In the genomic region with DNA sequence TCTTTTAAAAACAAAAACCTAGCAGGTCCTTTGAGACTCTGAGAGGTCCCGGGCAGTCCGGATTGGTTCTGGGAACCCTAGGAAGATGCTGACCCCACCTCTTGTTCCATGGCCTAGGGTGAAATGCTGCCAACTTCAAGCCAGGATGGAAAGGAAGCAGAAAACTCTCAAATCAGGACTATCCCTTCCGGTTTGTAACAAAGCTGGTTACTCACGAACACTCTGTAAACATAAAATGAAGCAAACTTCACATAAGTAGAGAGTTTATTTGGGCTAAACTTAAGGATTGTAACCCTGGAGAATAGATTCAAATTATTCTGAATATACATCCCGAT, we compare ENCODE assay signal across 1 cellular context.
TF ChIP-seq lines count a peak whose summit lies in the region.

No MANE protein-coding gene starts in this region.

TF ChIP-seq in HepG2, 621 proteins besides CTCF, POLR2A, EP300 and RAD21:
- peak; percentile 11; the same call in 1 of the 2 replicates for TF ChIP-seq KAT8 (CRISPR knock-in tag; IDR thresholded peaks at IDR 0.05)
- TF ChIP-seq, protein P1, sequence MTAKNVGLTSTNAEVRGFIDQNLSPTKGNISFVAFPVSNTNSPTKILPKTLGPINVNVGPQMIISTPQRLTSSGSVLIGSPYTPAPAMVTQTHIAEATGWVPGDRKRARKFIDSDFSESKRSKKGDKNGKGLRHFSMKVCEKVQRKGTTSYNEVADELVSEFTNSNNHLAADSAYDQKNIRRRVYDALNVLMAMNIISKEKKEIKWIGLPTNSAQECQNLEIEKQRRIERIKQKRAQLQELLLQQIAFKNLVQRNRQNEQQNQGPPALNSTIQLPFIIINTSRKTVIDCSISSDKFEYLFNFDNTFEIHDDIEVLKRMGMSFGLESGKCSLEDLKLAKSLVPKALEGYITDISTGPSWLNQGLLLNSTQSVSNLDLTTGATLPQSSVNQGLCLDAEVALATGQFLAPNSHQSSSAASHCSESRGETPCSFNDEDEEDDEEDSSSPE (CRISPR knock-in tag; IDR thresholded peaks at IDR 0.05), result no peak
- TF ChIP-seq, protein P2, sequence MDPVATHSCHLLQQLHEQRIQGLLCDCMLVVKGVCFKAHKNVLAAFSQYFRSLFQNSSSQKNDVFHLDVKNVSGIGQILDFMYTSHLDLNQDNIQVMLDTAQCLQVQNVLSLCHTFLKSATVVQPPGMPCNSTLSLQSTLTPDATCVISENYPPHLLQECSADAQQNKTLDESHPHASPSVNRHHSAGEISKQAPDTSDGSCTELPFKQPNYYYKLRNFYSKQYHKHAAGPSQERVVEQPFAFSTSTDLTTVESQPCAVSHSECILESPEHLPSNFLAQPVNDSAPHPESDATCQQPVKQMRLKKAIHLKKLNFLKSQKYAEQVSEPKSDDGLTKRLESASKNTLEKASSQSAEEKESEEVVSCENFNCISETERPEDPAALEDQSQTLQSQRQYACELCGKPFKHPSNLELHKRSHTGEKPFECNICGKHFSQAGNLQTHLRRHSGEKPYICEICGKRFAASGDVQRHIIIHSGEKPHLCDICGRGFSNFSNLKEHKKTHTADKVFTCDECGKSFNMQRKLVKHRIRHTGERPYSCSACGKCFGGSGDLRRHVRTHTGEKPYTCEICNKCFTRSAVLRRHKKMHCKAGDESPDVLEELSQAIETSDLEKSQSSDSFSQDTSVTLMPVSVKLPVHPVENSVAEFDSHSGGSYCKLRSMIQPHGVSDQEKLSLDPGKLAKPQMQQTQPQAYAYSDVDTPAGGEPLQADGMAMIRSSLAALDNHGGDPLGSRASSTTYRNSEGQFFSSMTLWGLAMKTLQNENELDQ (CRISPR knock-in tag; IDR thresholded peaks at IDR 0.05; ENCODE audit: borderline replicate concordance), result no peak
- 0 out of 2 replicates have a peak, but pooled peaks have one; percentile 4 for TF ChIP-seq SAP130 (CRISPR knock-in tag; IDR thresholded peaks at IDR 0.05; ENCODE audit: low read depth)
- peak; percentile 43; the same call in 1 of the 2 replicates for TF ChIP-seq ETV5 (CRISPR knock-in tag; IDR thresholded peaks at IDR 0.05; ENCODE audit: borderline replicate concordance)
- TF ChIP-seq GABPB1 (CRISPR knock-in tag; IDR thresholded peaks at IDR 0.05), result peak; percentile 3; the same call in 1 of the 2 replicates
- TF ChIP-seq SMAD3 (CRISPR knock-in tag; IDR thresholded peaks at IDR 0.05), result no peak
- TF ChIP-seq ELF3 (CRISPR knock-in tag; IDR thresholded peaks at IDR 0.05), result 0 out of 2 replicates have a peak, but pooled peaks have one; percentile 14
- 0 out of 2 replicates have a peak, but pooled peaks have one; percentile 14 for TF ChIP-seq RXRB (CRISPR knock-in tag; IDR thresholded peaks at IDR 0.05; ENCODE audit: borderline replicate concordance)
- TF ChIP-seq RARA (CRISPR knock-in tag; IDR thresholded peaks at IDR 0.05), result 0 out of 2 replicates have a peak, but pooled peaks have one; percentile 1
